30 cellular contexts compared by ENCODE assay signal in the genomic region with DNA sequence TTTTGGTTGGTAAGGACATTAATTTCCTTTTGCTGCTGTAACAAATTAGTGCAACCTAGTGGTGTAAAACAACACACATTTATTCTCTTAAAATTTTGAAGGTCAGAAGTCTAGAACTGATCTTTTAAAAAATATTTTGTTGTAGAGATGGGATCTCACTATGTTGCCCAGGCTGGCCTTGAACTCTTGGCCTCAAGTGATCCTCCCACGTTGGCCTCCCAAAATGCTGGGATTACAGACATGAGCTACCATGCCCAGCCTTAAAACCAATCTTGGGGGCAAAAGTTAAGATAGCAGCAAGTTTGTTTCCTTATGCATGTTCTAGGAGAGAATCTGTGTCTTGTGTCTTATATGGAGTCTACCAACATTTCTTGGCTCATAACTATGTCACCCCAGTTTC.
"Had no signal": no experiment of that assay in that cellular context is flagged by ENCODE, and none has a peak within 500 bp of the region (broad histone marks: within the 10 kb centered on the region; RNA-seq: fewer than 3 reads in every experiment).

No MANE protein-coding gene starts in this region.

- H3K36me3 ChIP-seq: ovary had no signal

- H3K27ac Mint-ChIP-seq: neural progenitor cell; stimulated activated naive B cell treated with anti-CD40 and anti-IgM and Interleukin-4, amounts not matched to agents 10 μg/mL and 1 μg/mL and 100 μg/mL, for 72 hours; stimulated activated naive CD8-positive, alpha-beta T cell treated with anti-CD3 and anti-CD28 coated beads, Interleukin-15, Interleukin-2, amounts not matched to agents 100 ng/mL and 50 ng/mL, for 24 hours had no signal

- FAIRE-seq: urothelium cell line had no signal

- ATAC-seq: naive thymus-derived CD8-positive, alpha-beta T cell; right cardiac atrium; sciatic nerve; stimulated activated naive B cell treated with anti-CD40 and anti-IgM and Interleukin-4, amounts not matched to agents 10 μg/mL and 1 μg/mL and 100 μg/mL, for 72 hours had no signal

- H3K9me3 ChIP-seq: ovary, psoas muscle, stomach, thoracic aorta, thyroid gland, tibial nerve, upper lobe of left lung, vagina had no signal

- H3K4me3 ChIP-seq: neural progenitor cell, ovary, psoas muscle, skin epidermis, smooth muscle cell, spleen, stomach, thoracic aorta, thyroid gland, tibial nerve, upper lobe of left lung, vagina had no signal

- H3K27me3 ChIP-seq: neural progenitor cell, ovary, spleen, stomach, thyroid gland, tibial nerve, upper lobe of left lung, vagina had no signal

- H3K4me3 Mint-ChIP-seq: naive B cell; naive thymus-derived CD8-positive, alpha-beta T cell; neural progenitor cell; stimulated activated naive B cell treated with anti-CD40 and anti-IgM and Interleukin-4, amounts not matched to agents 10 μg/mL and 1 μg/mL and 100 μg/mL, for 72 hours; stimulated activated naive CD8-positive, alpha-beta T cell treated with anti-CD3 and anti-CD28 coated beads, Interleukin-15, Interleukin-2, amounts not matched to agents 100 ng/mL and 50 ng/mL, for 24 hours had no signal

- DNase-seq: naive B cell; naive thymus-derived CD8-positive, alpha-beta T cell; occipital lobe; ovary; posterior cingulate gyrus; psoas muscle; right cardiac atrium; spleen; stimulated activated CD4-positive, alpha-beta T cell treated with anti-CD3 and anti-CD28 coated beads, Interleukin-12 subunit alpha, Interleukin-12 subunit beta, amount 100 ng/mL, for 4 hours; stimulated activated CD4-positive, alpha-beta T cell treated with anti-CD3 and anti-CD28 coated beads, Interleukin-1b, Interleukin-23, amount 100 ng/mL, for 48 hours; stimulated activated CD4-positive, alpha-beta T cell treated with anti-CD3 and anti-CD28 coated beads, Interleukin-4, amount 100 ng/mL, for 1 hour; stimulated activated CD4-positive, alpha-beta T cell treated with anti-CD3 and anti-CD28 coated beads, Interleukin-4, amount 100 ng/mL, for 4 hours; stimulated activated CD8-positive, alpha-beta memory T cell treated with anti-CD3 and anti-CD28 coated beads, Interleukin-4, amount 100 ng/mL, for 48 hours; stimulated activated naive B cell treated with anti-CD40 and anti-IgM and Interleukin-4, amounts not matched to agents 10 μg/mL and 1 μg/mL and 100 μg/mL, for 72 hours; stimulated activated naive CD4-positive, alpha-beta T cell treated with Interleukin-2 at 50 U/mL for 16 hours; stomach; thyroid gland; trophoblast cell; upper lobe of left lung had no signal

- H3K27me3 Mint-ChIP-seq: naive B cell; naive thymus-derived CD8-positive, alpha-beta T cell; progenitor cell of endocrine pancreas; stimulated activated naive B cell treated with anti-CD40 and anti-IgM and Interleukin-4, amounts not matched to agents 10 μg/mL and 1 μg/mL and 100 μg/mL, for 72 hours; stimulated activated naive CD8-positive, alpha-beta T cell treated with anti-CD3 and anti-CD28 coated beads, Interleukin-15, Interleukin-2, amounts not matched to agents 100 ng/mL and 50 ng/mL, for 24 hours had no signal

- H3K4me1 ChIP-seq: neural progenitor cell, parathyroid adenoma, psoas muscle, spleen, stomach, thyroid gland, tibial nerve, upper lobe of left lung, vagina had no signal

- H2AFZ ChIP-seq: neural progenitor cell, parathyroid adenoma had no signal

- H3K4me2 ChIP-seq: neural progenitor cell, smooth muscle cell had no signal

- H3K4me1 Mint-ChIP-seq: neural progenitor cell had no signal

- H3K9me3 Mint-ChIP-seq: stimulated activated naive CD8-positive, alpha-beta T cell treated with anti-CD3 and anti-CD28 coated beads, Interleukin-15, Interleukin-2, amounts not matched to agents 100 ng/mL and 50 ng/mL, for 24 hours had no signal

- H3K9ac ChIP-seq: neural progenitor cell, parathyroid adenoma had no signal

- H3K27ac ChIP-seq: neural progenitor cell, ovary, parathyroid adenoma, psoas muscle, skin epidermis, spleen, stomach, thoracic aorta, thyroid gland, tibial nerve, upper lobe of left lung, vagina had no signal
